In genomic region chr9:89807101-89807395, GRCh38 we compare ENCODE assay signal across 24 cellular contexts.
"Had no signal": no experiment of that assay in that cellular context is flagged by ENCODE, and none has a peak within 500 bp of the region (broad histone marks: within the 10 kb centered on the region; RNA-seq: fewer than 3 reads in every experiment).

No MANE protein-coding gene starts in this region.

- H3K27me3 ChIP-seq: esophagus muscularis mucosa, left lung, tibial nerve had no signal

- H3K27ac ChIP-seq: esophagus muscularis mucosa, foreskin keratinocyte, left lung, skin epidermis, suprapubic skin, tibial nerve, VCaP had no signal

- H3K36me3 Mint-ChIP-seq: activated naive CD4-positive, alpha-beta T cell treated with anti-CD3 and anti-CD28 coated beads, Interleukin-2, amount 10 ng/mL, durations not matched to agents 7 days and 5 days; activated naive CD8-positive, alpha-beta T cell treated with anti-CD3 and anti-CD28 coated beads, Interleukin-2, amount 10 ng/mL, durations not matched to agents 7 days and 5 days had no signal

- H3K4me1 ChIP-seq: foreskin keratinocyte, left lung had no signal

- H3K4me3 ChIP-seq: esophagus muscularis mucosa, left lung, lung, mucosa of descending colon, skin epidermis, suprapubic skin, tibial nerve had no signal

- DNase-seq: activated CD4-positive, alpha-beta T cell treated with anti-CD3 and anti-CD28 coated beads for 4 hours; activated CD4-positive, alpha-beta T cell treated with anti-CD3 and anti-CD28 coated beads, Interleukin-2, amount 50 U/mL, for 4 hours; activated gamma-delta T cell; activated naive CD4-positive, alpha-beta T cell treated with anti-CD3 and anti-CD28 coated beads, Interleukin-2, amount 10 ng/mL, durations not matched to agents 7 days and 5 days; activated naive CD8-positive, alpha-beta T cell treated with anti-CD3 and anti-CD28 coated beads, Interleukin-2, amount 10 ng/mL, durations not matched to agents 7 days and 5 days; activated T-cell treated with anti-CD3 and anti-CD28 coated beads, Interleukin-2, amount 50 U/mL, for 1 hour; amniotic stem cell; effector memory CD8-positive, alpha-beta T cell; left lung; mucosa of descending colon; stimulated activated CD4-positive, alpha-beta T cell treated with anti-CD3 and anti-CD28 coated beads, Interleukin-4, amount 100 ng/mL, for 24 hours; stimulated activated naive CD4-positive, alpha-beta T cell; SW 1271; T-helper 9 cell had no signal

- H3K4me3 Mint-ChIP-seq: activated naive CD4-positive, alpha-beta T cell treated with anti-CD3 and anti-CD28 coated beads, Interleukin-2, amount 10 ng/mL, durations not matched to agents 7 days and 5 days; activated naive CD8-positive, alpha-beta T cell treated with anti-CD3 and anti-CD28 coated beads, Interleukin-2, amount 10 ng/mL, durations not matched to agents 7 days and 5 days; effector memory CD8-positive, alpha-beta T cell; nephron; T-helper 1 cell treated with Interleukin-12 subunit alpha and Interleukin-12 subunit beta and Interleukin-4 antibody, amounts not matched to agents 30 μg/mL and 1 μg/mL, for 36 hours had no signal

- H3K27ac Mint-ChIP-seq: activated naive CD4-positive, alpha-beta T cell treated with anti-CD3 and anti-CD28 coated beads, Interleukin-2, amount 10 ng/mL, durations not matched to agents 7 days and 5 days; activated naive CD8-positive, alpha-beta T cell treated with anti-CD3 and anti-CD28 coated beads, Interleukin-2, amount 10 ng/mL, durations not matched to agents 7 days and 5 days; effector memory CD8-positive, alpha-beta T cell; progenitor cell of endocrine pancreas; T-helper 1 cell treated with Interleukin-12 subunit alpha and Interleukin-12 subunit beta and Interleukin-4 antibody, amounts not matched to agents 30 μg/mL and 1 μg/mL, for 36 hours had no signal

- H3K9me3 Mint-ChIP-seq: activated naive CD4-positive, alpha-beta T cell treated with anti-CD3 and anti-CD28 coated beads, Interleukin-2, amount 10 ng/mL, durations not matched to agents 7 days and 5 days; activated naive CD8-positive, alpha-beta T cell treated with anti-CD3 and anti-CD28 coated beads, Interleukin-2, amount 10 ng/mL, durations not matched to agents 7 days and 5 days; effector memory CD8-positive, alpha-beta T cell; nephron; T-helper 1 cell treated with Interleukin-12 subunit alpha and Interleukin-12 subunit beta and Interleukin-4 antibody, amounts not matched to agents 30 μg/mL and 1 μg/mL, for 36 hours had no signal

- H3K4me1 Mint-ChIP-seq: activated naive CD4-positive, alpha-beta T cell treated with anti-CD3 and anti-CD28 coated beads, Interleukin-2, amount 10 ng/mL, durations not matched to agents 7 days and 5 days had no signal

- H3K36me3 ChIP-seq: esophagus muscularis mucosa, left lung, suprapubic skin, tibial nerve had no signal

- H3K9me3 ChIP-seq: esophagus muscularis mucosa, left lung, mucosa of descending colon, suprapubic skin, tibial nerve had no signal
